23 cellular contexts compared by ENCODE assay signal in genomic region chr7:131335639-131336400, GRCh38.
"Had no signal": no experiment of that assay in that cellular context is flagged by ENCODE, and none has a peak within 500 bp of the region (broad histone marks: within the 10 kb centered on the region; RNA-seq: fewer than 3 reads in every experiment).

No MANE protein-coding gene starts in this region.

- DNase-seq: activated CD4-positive, alpha-beta memory T cell treated with anti-CD3 and anti-CD28 coated beads for 36 hours; activated CD4-positive, alpha-beta T cell treated with anti-CD3 and anti-CD28 coated beads for 48 hours; activated gamma-delta T cell; activated naive CD4-positive, alpha-beta T cell treated with anti-CD3 and anti-CD28 coated beads, Interleukin-2, amount 50 U/mL, for 16 hours; aorta; brain microvascular endothelial cell; caudate nucleus; effector memory CD4-positive, alpha-beta T cell; gastrocnemius medialis; hippocampal formation; left ventricle myocardium inferior; naive thymus-derived CD4-positive, alpha-beta T cell; retina; sigmoid colon; stimulated activated CD4-positive, alpha-beta T cell treated with anti-CD3 and anti-CD28 coated beads, Interleukin-15, amount 100 ng/mL, for 24 hours; stimulated activated CD8-positive, alpha-beta memory T cell treated with anti-CD3 and anti-CD28 coated beads, Interleukin-4, amount 100 ng/mL, for 48 hours; stimulated activated naive CD4-positive, alpha-beta T cell had no signal

- ATAC-seq: gastrocnemius medialis; naive thymus-derived CD4-positive, alpha-beta T cell had no signal

- H3K27ac ChIP-seq: brain microvascular endothelial cell, esophagus muscularis mucosa, gastrocnemius medialis, left ventricle myocardium inferior, sigmoid colon, thoracic aorta, vagina had no signal

- H3K27ac Mint-ChIP-seq: activated CD4-positive, alpha-beta memory T cell treated with anti-CD3 and anti-CD28 coated beads for 36 hours; type B pancreatic cell had no signal

- H3K36me3 ChIP-seq: brain microvascular endothelial cell, gastrocnemius medialis, sigmoid colon, thoracic aorta, vagina had no signal

- H3K27me3 Mint-ChIP-seq: activated CD4-positive, alpha-beta memory T cell treated with anti-CD3 and anti-CD28 coated beads for 36 hours; naive thymus-derived CD4-positive, alpha-beta T cell; type B pancreatic cell had no signal

- H3K4me3 ChIP-seq: esophagus muscularis mucosa, gastrocnemius medialis, left ventricle myocardium inferior, sigmoid colon, smooth muscle cell, thoracic aorta, vagina had no signal

- H3K9me3 ChIP-seq: gastrocnemius medialis had no signal

- H3K27me3 ChIP-seq: brain microvascular endothelial cell, esophagus muscularis mucosa, gastrocnemius medialis, sigmoid colon, vagina had no signal

- H3K4me3 Mint-ChIP-seq: activated CD4-positive, alpha-beta memory T cell treated with anti-CD3 and anti-CD28 coated beads for 36 hours; type B pancreatic cell had no signal

- FAIRE-seq: endothelial cell of umbilical vein had no signal

- H3K4me2 ChIP-seq: smooth muscle cell had no signal
